Comparison of ENCODE assay signal across 8 cellular contexts in the genomic region with DNA sequence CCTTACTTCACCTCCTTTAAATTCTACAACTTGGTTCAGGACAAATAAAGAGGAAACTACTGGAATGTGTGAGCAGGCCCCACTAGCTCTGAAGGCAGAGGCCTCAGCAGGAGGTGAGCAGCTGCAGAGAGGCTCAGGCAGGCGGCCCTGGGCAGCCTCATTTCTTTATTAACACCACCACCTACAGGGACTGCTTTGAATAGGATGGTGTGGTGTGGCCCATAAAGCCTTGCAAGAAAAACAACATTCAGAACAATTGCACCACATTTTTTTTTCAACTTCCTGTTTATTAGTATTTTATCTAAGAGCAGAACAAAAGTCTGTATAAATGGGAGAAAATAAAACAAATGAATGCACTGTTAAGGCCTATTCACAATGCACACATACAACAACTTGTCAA.
A peak's percentile ranks its signal among the peaks of the same experiment; 100 is the strongest.
DNase-seq lines count a peak whose midpoint lies in the region; ATAC-seq and TF ChIP-seq lines count a peak whose summit lies in the region.
"Not testable (repeated sequence)": the region's sequence is repeated elsewhere in the genome, so short reads cannot be mapped to it uniquely, and the experiment has no call there.

No MANE protein-coding gene starts in this region.

- H3K9me2 ChIP-seq in OCI-LY7 (ENCODE audit: insufficient read depth, low read length), result not testable (repeated sequence)

- not testable (repeated sequence) for H3K36me3 Mint-ChIP-seq in activated naive CD4-positive, alpha-beta T cell treated with anti-CD3 and anti-CD28 coated beads, Interleukin-2, amount 10 ng/mL, durations not matched to agents 7 days and 5 days; stimulated activated memory B cell treated with anti-CD40 and anti-IgM and Interleukin-4, amounts not matched to agents 10 μg/mL and 1 μg/mL and 100 μg/mL, for 72 hours

- CTCF ChIA-PET in OCI-LY7 (lab: Charles Lee; ENCODE audit: unreplicated experiment); activated naive CD4-positive, alpha-beta T cell treated with anti-CD3 and anti-CD28 coated beads, Interleukin-2, amount 10 ng/mL, durations not matched to agents 7 days and 5 days (lab: Charles Lee): not testable (repeated sequence)

- DNase-seq in ELR (ENCODE audit: low read depth) (peak; percentile 37), OCI-LY7 (ENCODE audit: low spot score) (peak; percentile 72), fibroblast of gingiva (ENCODE audit: low read depth) (peak; percentile 86)
- peak; percentile 44 for DNase-seq in activated naive CD4-positive, alpha-beta T cell treated with anti-CD3 and anti-CD28 coated beads, Interleukin-2, amount 10 ng/mL, durations not matched to agents 7 days and 5 days
- not testable (repeated sequence) for DNase-seq in lower lobe of right lung

- H4K20me1 ChIP-seq in OCI-LY7 (ENCODE audit: insufficient read depth, low read length), result not testable (repeated sequence)

- POLR2A ChIA-PET in OCI-LY7 (lab: Charles Lee), result not testable (repeated sequence)

- H3K27ac Mint-ChIP-seq in activated naive CD4-positive, alpha-beta T cell treated with anti-CD3 and anti-CD28 coated beads, Interleukin-2, amount 10 ng/mL, durations not matched to agents 7 days and 5 days; stimulated activated memory B cell treated with anti-CD40 and anti-IgM and Interleukin-4, amounts not matched to agents 10 μg/mL and 1 μg/mL and 100 μg/mL, for 72 hours: not testable (repeated sequence)

- not testable (repeated sequence) for H3K9me3 Mint-ChIP-seq in activated naive CD4-positive, alpha-beta T cell treated with anti-CD3 and anti-CD28 coated beads, Interleukin-2, amount 10 ng/mL, durations not matched to agents 7 days and 5 days; stimulated activated memory B cell treated with anti-CD40 and anti-IgM and Interleukin-4, amounts not matched to agents 10 μg/mL and 1 μg/mL and 100 μg/mL, for 72 hours

- intact Hi-C loops in OCI-LY7 (cut with micrococcal nuclease; ENCODE audit: unreplicated experiment), result loop anchor here (10.0 kb wide), 1 partner anchor 330 kb away; a partner anchor contains a TSS
- intact Hi-C loops in lower lobe of right lung (cut with DNase I), result not testable (repeated sequence)

- H3K4me2 ChIP-seq in OCI-LY7 (ENCODE audit: low read length), result not testable (repeated sequence)

- H3K27me3 ChIP-seq in lower lobe of right lung (ENCODE audit: low read depth), result not testable (repeated sequence)

- H3K4me3 Mint-ChIP-seq in activated naive CD4-positive, alpha-beta T cell treated with anti-CD3 and anti-CD28 coated beads, Interleukin-2, amount 10 ng/mL, durations not matched to agents 7 days and 5 days; stimulated activated memory B cell treated with anti-CD40 and anti-IgM and Interleukin-4, amounts not matched to agents 10 μg/mL and 1 μg/mL and 100 μg/mL, for 72 hours: not testable (repeated sequence)

- peak; percentile 33; the same call in 1 of the 2 replicates for TF ChIP-seq CTCF in OCI-LY7 (conservative IDR thresholded peaks at IDR 0.05; ENCODE audit: low read length)
- peak; percentile 16 for TF ChIP-seq CTCF in lower lobe of right lung (IDR thresholded peaks at IDR 0.05)

- H3K4me1 Mint-ChIP-seq in activated naive CD4-positive, alpha-beta T cell treated with anti-CD3 and anti-CD28 coated beads, Interleukin-2, amount 10 ng/mL, durations not matched to agents 7 days and 5 days, result peaks cover 13% of the 10 kb centered on the region
- H3K4me1 Mint-ChIP-seq in stimulated activated memory B cell treated with anti-CD40 and anti-IgM and Interleukin-4, amounts not matched to agents 10 μg/mL and 1 μg/mL and 100 μg/mL, for 72 hours, result not testable (repeated sequence)

- H3K27ac ChIP-seq in OCI-LY7 (ENCODE audit: low read depth, low read length, poor library complexity, severe bottlenecking); lower lobe of right lung: not testable (repeated sequence)

- not testable (repeated sequence) for H3K4me3 ChIP-seq in OCI-LY7 (ENCODE audit: low read depth, low read length, poor library complexity, severe bottlenecking); lower lobe of right lung

- ATAC-seq in GM21381 (IDR thresholded peaks at IDR 0.05; ENCODE audit: unreplicated experiment) (peak; percentile 75), HG03064 (IDR thresholded peaks at IDR 0.05; ENCODE audit: low read depth, unreplicated experiment) (peak; percentile 68), lower lobe of right lung (peak; percentile 96 to 97)
- peak; percentile 86 for ATAC-seq in stimulated activated memory B cell treated with anti-CD40 and anti-IgM and Interleukin-4, amounts not matched to agents 10 μg/mL and 1 μg/mL and 100 μg/mL, for 72 hours

- H3K36me3 ChIP-seq in OCI-LY7 (ENCODE audit: insufficient read depth, low read length); lower lobe of right lung: not testable (repeated sequence)

- H2AFZ ChIP-seq in OCI-LY7 (ENCODE audit: low read length), result not testable (repeated sequence)

- not testable (repeated sequence) for H3K27me3 Mint-ChIP-seq in activated naive CD4-positive, alpha-beta T cell treated with anti-CD3 and anti-CD28 coated beads, Interleukin-2, amount 10 ng/mL, durations not matched to agents 7 days and 5 days; stimulated activated memory B cell treated with anti-CD40 and anti-IgM and Interleukin-4, amounts not matched to agents 10 μg/mL and 1 μg/mL and 100 μg/mL, for 72 hours

- H3K4me1 ChIP-seq in OCI-LY7 (ENCODE audit: insufficient read depth, low read length, poor library complexity, severe bottlenecking), result peaks cover 25% of the 10 kb centered on the region
- not testable (repeated sequence) for H3K4me1 ChIP-seq in lower lobe of right lung

- H3K79me2 ChIP-seq in OCI-LY7 (ENCODE audit: insufficient read depth, low read depth, low read length), result not testable (repeated sequence)

- H3K9me3 ChIP-seq in OCI-LY7 (ENCODE audit: low read length); lower lobe of right lung: not testable (repeated sequence)

- BruUV-seq in OCI-LY7 (replicated peaks; lab: Mats Ljungman, UMichigan), result not testable (repeated sequence)
